8 cellular contexts compared by ENCODE assay signal in the genomic region with DNA sequence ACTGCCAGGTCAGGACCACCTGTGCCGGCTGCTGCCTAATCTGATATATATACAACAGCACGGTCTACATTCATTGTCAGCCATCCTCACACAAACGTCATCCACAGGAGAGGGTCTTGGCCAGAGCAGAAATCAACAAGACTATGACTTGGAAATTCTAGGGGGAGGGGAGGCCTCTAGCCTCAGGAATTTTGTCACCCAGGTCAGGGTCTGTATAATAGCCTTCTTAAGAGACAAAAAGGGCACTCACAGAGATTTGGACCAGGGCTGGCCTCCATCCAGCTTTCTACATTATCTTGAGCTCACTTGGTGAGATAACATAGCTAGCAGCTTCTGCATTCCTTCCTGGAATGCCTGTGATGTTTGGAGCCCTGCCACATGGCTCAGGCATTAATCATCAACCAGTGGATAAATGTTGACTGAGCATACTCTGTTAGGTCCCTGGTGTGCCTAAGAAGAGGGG. TPM values are rescaled to one million over a fixed set of nuclear protein-coding genes. Genes with fewer than 3 reads are reported as not detected.
A peak's percentile ranks its signal among the peaks of the same experiment; 100 is the strongest.
DNase-seq lines count a peak whose midpoint lies in the region; ATAC-seq, FAIRE-seq and TF ChIP-seq lines count a peak whose summit lies in the region.

No MANE protein-coding gene starts in this region.

- H3K36me3 ChIP-seq in BJ (ENCODE audit: control insufficient read depth, insufficient read depth, low read length), result no peaks in the 10 kb centered on the region

- H3K27me3 ChIP-seq in BJ (ENCODE audit: control insufficient read depth, insufficient read depth, low read length), result no peaks in the 10 kb centered on the region

- CTCF ChIA-PET in BJ (lab: Yijun Ruan, JAX), result interaction anchor here (1.0 to 1.8 kb wide), 3 partner anchors 12 to 24 kb away, joined by 3 to 6 read pairs (median 4); no protein-coding TSS in a partner anchor

- peak; percentile 68 for DNase-seq in BJ (ENCODE audit: low read depth)
- DNase-seq in RCC 7860 (ENCODE audit: low spot score), result peak; percentile 86
- DNase-seq in fibroblast of gingiva (ENCODE audit: low read depth), result peak; percentile 75
- DNase-seq in myocyte (ENCODE audit: low read depth), result peak; percentile 89
- no peak for DNase-seq in RPMI8226

- no peak for TF ChIP-seq CTCF in BJ (IDR thresholded peaks at IDR 0.05; ENCODE audit: insufficient read depth, low read depth, low read length)

- POLR2A ChIA-PET in BJ (lab: Charles Lee), result no interaction called here

- H3K4me3 ChIP-seq in BJ (ENCODE audit: low read depth, low read length), result no peak overlapping the region

- ATAC-seq in HG03097 (IDR thresholded peaks at IDR 0.05; ENCODE audit: low FRiP score, unreplicated experiment), result no peak
- ATAC-seq in HG02763 (IDR thresholded peaks at IDR 0.05; ENCODE audit: unreplicated experiment), result no peak
- ATAC-seq in GM21367 (IDR thresholded peaks at IDR 0.05; ENCODE audit: unreplicated experiment), result no peak

- peak; percentile 83 for FAIRE-seq in RCC 7860 (lab: Jason Lieb, UNC)

RNA-seq across cellular contexts. Expression of gene CTIF, which starts 50.4 kb away (rescaled TPM):
- polyA plus RNA-seq in BJ (2011; rRNA removed), result 53.4 and 105 TPM in 2 replicates
- polyA minus RNA-seq in BJ (2011; rRNA and poly(A)+ RNA removed), result 98.2 and 128 TPM in 2 replicates
- 24.9 and 29.1 TPM in 2 replicates for total RNA-seq in myocyte
- polyA plus RNA-seq in myocyte (2012), result 148 TPM
